Comparison of ENCODE assay signal across 8 cellular contexts in genomic region chr13:100088648-100089601, GRCh38. TPM values are rescaled to one million over a fixed set of nuclear protein-coding genes. Genes with fewer than 3 reads are reported as not detected.
DNase-seq lines count a peak whose midpoint lies in the region; ATAC-seq, FAIRE-seq and TF ChIP-seq lines count a peak whose summit lies in the region.

TSS of gene PCCA (plus strand) at chr13:100089093. CDS start at chr13:100089121, 28 bp downstream.

- H3K9me3 ChIP-seq in WERI-Rb-1 (ENCODE audit: severe bottlenecking) (no peaks in the 10 kb centered on the region), iPS-20b (ENCODE audit: insufficient read depth, low read depth, low read length) (no peaks in the 10 kb centered on the region), skeletal muscle tissue (ENCODE audit: control insufficient read depth in 3 of 3, low read length in 3 of 3) (no peaks in the 10 kb centered on the region)

- H3K36me3 ChIP-seq in WERI-Rb-1 (peaks cover 35% of the 10 kb centered on the region), bronchial epithelial cell (ENCODE audit: control insufficient read depth, insufficient read depth, low read length) (peaks cover 3% of the 10 kb centered on the region), iPS-20b (ENCODE audit: insufficient read depth, low read depth, low read length) (peaks cover 22% of the 10 kb centered on the region), skeletal muscle tissue (ENCODE audit: control insufficient read depth in 3 of 3, insufficient read depth in 3 of 3, low read length in 3 of 3) (peaks cover 0 to 5% (median 4%) of the 10 kb centered on the region in 3 donors)

- DNase-seq in A172 (ENCODE audit: low spot score): peak; percentile 92
- peak; percentile 82 for DNase-seq in NCI-H2171 treated with DMSO at 0.1 percent for 48 hours (lab: John Stamatoyannopoulos, UW)
- DNase-seq in WERI-Rb-1: peak; percentile 100
- DNase-seq in bronchial epithelial cell (ENCODE audit: low read depth): peak; percentile 72

- ATAC-seq in GM18519 (IDR thresholded peaks at IDR 0.05; ENCODE audit: low FRiP score, unreplicated experiment) (peak; percentile 78), HG03045 (IDR thresholded peaks at IDR 0.05; ENCODE audit: unreplicated experiment) (peak; percentile 98)

- peak within 1 kb of the TSS; percentile 80 for H3K27ac ChIP-seq in WERI-Rb-1
- peak within 1 kb of the TSS; percentile 51 for H3K27ac ChIP-seq in iPS-20b (ENCODE audit: low read length)
- H3K27ac ChIP-seq in skeletal muscle tissue (ENCODE audit: low read depth, low read length): peak within 1 kb of the TSS; percentile 70

- H3K27me3 ChIP-seq in WERI-Rb-1 (ENCODE audit: insufficient read depth, low read depth, severe bottlenecking) (no peaks in the 10 kb centered on the region), bronchial epithelial cell (ENCODE audit: control insufficient read depth, insufficient read depth, low read length) (no peaks in the 10 kb centered on the region), iPS-20b (ENCODE audit: insufficient read depth, low read length) (no peaks in the 10 kb centered on the region), skeletal muscle tissue (ENCODE audit: control insufficient read depth in 3 of 3, insufficient read depth in 3 of 3, low read length in 3 of 3) (no peaks in the 10 kb centered on the region)

- TF ChIP-seq CTCF in WERI-Rb-1 (IDR thresholded peaks at IDR 0.05; ENCODE audit: low read depth, low read length) (0 out of 2 replicates have a peak, but pooled peaks have one; percentile 11), bronchial epithelial cell (IDR thresholded peaks at IDR 0.05; ENCODE audit: insufficient read depth, low read length, severe bottlenecking) (no peak)

- H3K4me1 ChIP-seq in iPS-20b (ENCODE audit: insufficient read depth, low read length) (peaks cover 7% of the 10 kb centered on the region), skeletal muscle tissue (ENCODE audit: control insufficient read depth in 3 of 3, insufficient read depth in 3 of 3, low read length in 3 of 3) (peaks cover 16 to 28% (median 19%) of the 10 kb centered on the region in 3 donors)

- H3K9ac ChIP-seq in iPS-20b (ENCODE audit: low read depth, low read length) (peak within 1 kb of the TSS; percentile 73), skeletal muscle tissue (ENCODE audit: low read depth in 1 of 3, low read length in 3 of 3) (peak within 1 kb of the TSS; percentile 78 to 89 (median 84))

- H3K4me3 ChIP-seq in WERI-Rb-1 (ENCODE audit: low read depth, low read length) (peak within 1 kb of the TSS; percentile 84), bronchial epithelial cell (ENCODE audit: low read depth, low read length) (peak within 1 kb of the TSS; percentile 72), iPS-20b (ENCODE audit: low read length) (peak within 1 kb of the TSS; percentile 76), skeletal muscle tissue (ENCODE audit: low read length in 3 of 3) (peak within 1 kb of the TSS; percentile 95 to 97 (median 96))

- no peak for FAIRE-seq in bronchial epithelial cell (lab: Jason Lieb, UNC)

RNA-seq across cellular contexts. Expression of gene PCCA, which starts in this region (rescaled TPM):
- total RNA-seq in A172 (2014; rRNA removed; shearing (Covaris generic)): 20.0 and 22.8 TPM in 2 replicates
- total RNA-seq in bronchial epithelial cell (23.9 and 27.1 TPM in 2 replicates), skeletal muscle tissue (229 TPM)

Comparison
In these comparisons a context has a peak if more than half of its experiments do, and no peak if none do; other contexts are left out.
1. Peak in every context shown above with its lines: DNase-seq, ATAC-seq, H3K4me3 ChIP-seq and H3K27ac ChIP-seq.